In genomic region chr5:179870952-179871351, GRCh38 we compare ENCODE assay signal across 13 cellular contexts.
"Had no signal": no experiment of that assay in that cellular context is flagged by ENCODE, and none has a peak within 500 bp of the region (broad histone marks: within the 10 kb centered on the region; RNA-seq: fewer than 3 reads in every experiment).

No MANE protein-coding gene starts in this region.

- H3K27ac Mint-ChIP-seq: activated naive CD8-positive, alpha-beta T cell treated with anti-CD3 and anti-CD28 coated beads for 36 hours; activated T-cell treated with anti-CD3 and anti-CD28 coated beads, Interleukin-2, amount 50 U/mL, for 72 hours; immature natural killer cell; T-helper 1 cell treated with Interleukin-12 subunit alpha and Interleukin-12 subunit beta and Interleukin-4 antibody, amounts not matched to agents 30 μg/mL and 1 μg/mL, for 36 hours had no signal

- H3K4me3 Mint-ChIP-seq: activated naive CD8-positive, alpha-beta T cell treated with anti-CD3 and anti-CD28 coated beads for 36 hours; activated T-cell treated with anti-CD3 and anti-CD28 coated beads, Interleukin-2, amount 50 U/mL, for 72 hours; immature natural killer cell; naive thymus-derived CD4-positive, alpha-beta T cell; T-helper 1 cell treated with Interleukin-12 subunit alpha and Interleukin-12 subunit beta and Interleukin-4 antibody, amounts not matched to agents 30 μg/mL and 1 μg/mL, for 36 hours had no signal

- FAIRE-seq: endometrium had no signal

- H3K27me3 Mint-ChIP-seq: activated naive CD8-positive, alpha-beta T cell treated with anti-CD3 and anti-CD28 coated beads for 36 hours; naive thymus-derived CD4-positive, alpha-beta T cell had no signal

- DNase-seq: activated CD4-positive, CD25-positive, alpha-beta regulatory T cell treated with anti-CD3 and anti-CD28 coated beads, Interleukin-2, amount 50 U/mL, for 72 hours; activated gamma-delta T cell; activated naive CD8-positive, alpha-beta T cell treated with anti-CD3 and anti-CD28 coated beads for 36 hours; central memory CD4-positive, alpha-beta T cell; colonic mucosa; immature natural killer cell; naive thymus-derived CD4-positive, alpha-beta T cell; stimulated activated naive CD8-positive, alpha-beta T cell treated with anti-CD3 and anti-CD28 coated beads, Interleukin-15, Interleukin-2, amounts not matched to agents 100 U/mL and 50 U/mL, for 24 hours; tibial artery had no signal

- H3K4me1 Mint-ChIP-seq: immature natural killer cell had no signal

- H3K9me3 Mint-ChIP-seq: activated naive CD8-positive, alpha-beta T cell treated with anti-CD3 and anti-CD28 coated beads for 36 hours; activated T-cell treated with anti-CD3 and anti-CD28 coated beads, Interleukin-2, amount 50 U/mL, for 72 hours; immature natural killer cell; T-helper 1 cell treated with Interleukin-12 subunit alpha and Interleukin-12 subunit beta and Interleukin-4 antibody, amounts not matched to agents 30 μg/mL and 1 μg/mL, for 36 hours had no signal

- H3K27ac ChIP-seq: colonic mucosa, tibial artery, vagina had no signal
